18 cellular contexts compared by ENCODE assay signal in the genomic region with DNA sequence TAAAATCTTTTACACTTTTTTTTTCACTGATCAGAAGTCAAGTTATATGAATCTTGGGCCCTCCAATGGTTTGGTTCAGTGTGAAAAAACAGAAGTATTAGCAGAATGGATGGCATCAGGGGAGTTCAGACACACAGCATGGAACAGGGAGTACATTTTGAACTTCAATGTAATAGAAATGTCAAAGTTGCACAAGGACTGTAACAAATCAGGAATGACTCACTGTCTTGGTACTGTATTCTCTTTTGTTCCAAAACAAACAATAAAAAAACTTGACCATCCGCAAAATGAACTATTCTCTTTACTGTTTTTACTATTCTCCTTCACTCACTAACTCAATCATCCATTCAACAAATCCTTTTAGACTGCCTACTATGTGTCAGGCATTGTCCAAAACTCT.
DNase-seq lines count a peak whose midpoint lies in the region; ATAC-seq and TF ChIP-seq lines count a peak whose summit lies in the region.
"Had no signal": no experiment of that assay in that cellular context is flagged by ENCODE, and none has a peak within 500 bp of the region (broad histone marks: within the 10 kb centered on the region; RNA-seq: fewer than 3 reads in every experiment).

No MANE protein-coding gene starts in this region.

- in situ Hi-C loops in SK-MEL-5 (cut with HindIII; ENCODE audit: low pct_unique_long_range_greater_than_20kb, low sequenced_read_pairs) = no loop called here

- DNase-seq in EL = peak; percentile 0
- peak; percentile 34 for DNase-seq in SK-MEL-5 (ENCODE audit: low read depth, low spot score)
- DNase-seq in epithelial cell of esophagus (ENCODE audit: low read depth) = peak; percentile 62
- DNase-seq in renal cortical epithelial cell (ENCODE audit: low read depth) = peak; percentile 55
- DNase-seq in cerebellum (ENCODE audit: low spot score) = no peak
- no peak for DNase-seq in islet precursor cell
- DNase-seq: activated B cell treated with CpG ODN at 0.5 μM for 24 hours; activated effector memory CD4-positive, alpha-beta T cell treated with anti-CD3 and anti-CD28 coated beads, Interleukin-2, amount 50 U/mL, for 16 hours; aorta; DMS 273 treated with DMSO at 0.1 percent for 48 hours; NCI-H1092; NCI-H82; psoas muscle had no signal

- no peak overlapping the region for H3K4me3 ChIP-seq in epithelial cell of esophagus (ENCODE audit: low read length)
- H3K4me3 ChIP-seq: gastroesophageal sphincter, psoas muscle had no signal

- ATAC-seq in HG03469 (IDR thresholded peaks at IDR 0.05; ENCODE audit: unreplicated experiment) (no peak), GM19023 (IDR thresholded peaks at IDR 0.05; ENCODE audit: unreplicated experiment) (no peak)
- ATAC-seq: gastroesophageal sphincter; natural killer cell treated with Interleukin-12 subunit alpha and Interleukin-12 subunit beta and Interleukin-15 and Interleukin-18, amount 100 ng/mL, for 72 hours; Panc1; psoas muscle had no signal

- TF ChIP-seq CTCF in epithelial cell of esophagus (IDR thresholded peaks at IDR 0.05; ENCODE audit: insufficient read depth, low read depth, low read length, missing control alignments) = no peak

Comparison
In these comparisons a context has a peak if more than half of its experiments do, and no peak if none do; other contexts are left out.
1. DNase-seq: peak in EL (single experiment), SK-MEL-5 (single experiment), epithelial cell of esophagus (single experiment) and renal cortical epithelial cell (single experiment); none in cerebellum (single experiment) and islet precursor cell (single experiment).